ENCODE assay signal across 15 cellular contexts in the genomic region with DNA sequence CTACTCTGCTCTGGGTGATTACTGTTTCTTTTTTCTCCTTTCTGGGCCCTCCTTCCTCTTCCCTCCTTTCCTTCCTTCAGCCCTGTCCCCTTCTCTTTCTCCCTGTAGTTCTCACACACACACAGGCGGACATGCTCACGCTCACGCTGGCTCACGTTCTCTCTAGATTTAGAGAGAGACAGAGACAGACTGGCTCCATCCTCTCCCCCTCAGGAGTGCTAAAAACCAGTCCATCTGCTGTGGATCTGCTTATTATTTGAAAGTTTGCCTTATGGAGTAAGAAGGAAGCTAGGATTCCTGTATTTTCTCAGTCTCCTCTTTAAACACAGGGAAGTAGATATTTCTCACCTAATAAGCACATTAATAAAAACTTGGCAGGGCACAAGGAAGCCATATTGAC. TPM values are rescaled to one million over a fixed set of nuclear protein-coding genes. Genes with fewer than 3 reads are reported as not detected.
DNase-seq lines count a peak whose midpoint lies in the region; ATAC-seq lines count a peak whose summit lies in the region.
"Had no signal": no experiment of that assay in that cellular context is flagged by ENCODE, and none has a peak within 500 bp of the region (broad histone marks: within the 10 kb centered on the region; RNA-seq: fewer than 3 reads in every experiment).

No MANE protein-coding gene starts in this region.

- in situ Hi-C loops in G401 (cut with HindIII; ENCODE audit: low sequenced_read_pairs), result no loop called here

- DNase-seq in G401 (ENCODE audit: low spot score) (peak; percentile 78), NCI-H446 (lab: John Stamatoyannopoulos, UW) (peak; percentile 63 to 78), cerebellum (ENCODE audit: low spot score) (peak; percentile 64), retina (no peak), DMS53 (lab: John Stamatoyannopoulos, UW) (no peak)
- DNase-seq in activated effector memory CD4-positive, alpha-beta T cell treated with Interleukin-2 at 50 U/mL for 16 hours, result no peak
- DNase-seq: Caco-2; CD4-positive, alpha-beta T cell; DMS79; GF-D8; HCEC 1CT had no signal

- no peak for ATAC-seq in GM19455 (IDR thresholded peaks at IDR 0.05; ENCODE audit: unreplicated experiment)

RNA-seq across cellular contexts. Expression of gene KCNA1, which starts 48.1 kb away (rescaled TPM):
- total RNA-seq in G401 (2014; rRNA removed; shearing (Covaris generic)), result not detected in 2 replicates
- total RNA-seq in cerebellum, result 15.8 TPM
- total RNA-seq: A172; B cell; Caco-2; CD4-positive, alpha-beta T cell; HT-29 had no signal

Comparison
In these comparisons a context has a peak if more than half of its experiments do, and no peak if none do; other contexts are left out.
1. DNase-seq: peak in G401 (single experiment), NCI-H446 (2 of 2) and cerebellum (single experiment); none in retina (single experiment), DMS53 (single experiment) and activated effector memory CD4-positive, alpha-beta T cell treated with Interleukin-2 at 50 U/mL for 16 hours (single experiment).
2. RNA of gene KCNA1, which starts 48.1 kb away (total RNA-seq): 15.8 TPM in cerebellum (single experiment); not detected in G401; every median in the first group is over 10 times any median in the second.